7 cellular contexts compared by ENCODE assay signal in the genomic region with DNA sequence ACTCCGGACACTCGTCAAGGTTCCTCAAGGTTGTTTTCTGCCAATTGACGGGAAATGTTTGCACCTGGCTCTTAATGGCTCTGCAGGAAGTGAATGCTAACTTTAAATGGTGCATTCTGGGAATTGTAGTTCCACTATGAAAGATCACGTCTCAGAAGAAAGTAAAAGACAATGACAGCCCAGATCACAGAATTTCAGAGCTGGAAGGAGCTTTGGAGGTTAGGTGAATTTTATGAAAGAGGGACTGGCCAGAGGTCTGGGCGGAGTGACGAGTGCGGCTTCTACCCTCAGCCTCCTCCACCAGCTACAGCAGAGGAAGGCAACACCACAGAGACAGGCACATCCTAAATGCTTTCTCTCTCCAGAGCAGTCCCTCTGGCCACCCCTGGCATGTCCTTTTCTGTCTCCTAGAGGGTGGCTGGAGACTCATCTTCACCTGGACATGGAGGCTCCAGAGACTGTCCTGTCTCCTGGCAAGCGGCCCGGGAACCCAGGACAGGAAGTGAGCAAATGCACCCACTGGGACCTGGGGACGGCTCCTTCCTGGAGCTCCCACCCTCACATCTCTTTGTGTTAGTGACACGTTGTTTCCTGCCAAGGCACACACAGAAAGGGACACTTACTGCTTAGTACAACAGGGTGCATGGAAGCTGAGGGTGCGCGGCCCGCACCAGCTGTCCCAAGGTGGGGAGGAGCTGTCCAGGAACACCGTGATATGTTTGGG. TPM values are rescaled to one million over a fixed set of nuclear protein-coding genes. Genes with fewer than 3 reads are reported as not detected.
DNase-seq lines count a peak whose midpoint lies in the region; ATAC-seq and TF ChIP-seq lines count a peak whose summit lies in the region.

No MANE protein-coding gene starts in this region.

- H3K18ac ChIP-seq in IMR-90 (ENCODE audit: low read depth, low read length) = no peak overlapping the region

- peak overlapping the region; percentile 1 for H2AK9ac ChIP-seq in IMR-90 (replicated peaks; ENCODE audit: low read depth, low read length, poor library complexity)

- ATAC-seq in GM19043 (IDR thresholded peaks at IDR 0.05; ENCODE audit: low read depth, unreplicated experiment) (peak; percentile 68), IMR-90 (ENCODE audit: low read depth) (no peak), GM18519 (IDR thresholded peaks at IDR 0.05; ENCODE audit: low FRiP score, unreplicated experiment) (no peak)
- ATAC-seq in activated T-cell treated with anti-CD3 and anti-CD28 coated beads, Interleukin-2, amount 50 U/mL, for 72 hours (replicated peaks in 1 of 2) = peak in 1 of 2 donors; percentile 4

- H3K4ac ChIP-seq in IMR-90 (ENCODE audit: low read depth, low read length) = no peak overlapping the region

- TF ChIP-seq CTCF in IMR-90 (conservative IDR thresholded peaks at IDR 0.05; ENCODE audit: low read depth, low read length) = no peak

- DNase-seq in IMR-90 = no peak
- peak in 1 of 2 donors; percentile 45 for DNase-seq in activated T-cell treated with anti-CD3 and anti-CD28 coated beads, Interleukin-2, amount 50 U/mL, for 72 hours
- DNase-seq in ecto neural progenitor cell (ENCODE audit: low spot score) = no peak

- in situ Hi-C loops in IMR-90 (cut with MboI; ENCODE audit: low sequenced_read_pairs) = no loop called here

- no peaks in the 10 kb centered on the region for H3K27me3 Mint-ChIP-seq in activated T-cell treated with anti-CD3 and anti-CD28 coated beads, Interleukin-2, amount 50 U/mL, for 72 hours (ENCODE audit: low read depth)

- H3K36me3 ChIP-seq in IMR-90 (ENCODE audit: control insufficient read depth, insufficient read depth, low read length) = peaks cover 10% of the 10 kb centered on the region
- H3K36me3 ChIP-seq in iPS-20b (ENCODE audit: insufficient read depth, low read depth, low read length) = no peaks in the 10 kb centered on the region
- peaks cover 10% of the 10 kb centered on the region for H3K36me3 ChIP-seq in thymus (ENCODE audit: control insufficient read depth, insufficient read depth)

- dilution Hi-C loops in IMR-90 (cut with HindIII; ENCODE audit: low sequenced_read_pairs, unreplicated experiment) = no loop called here

- H2BK15ac ChIP-seq in IMR-90 (ENCODE audit: low read depth, low read length) = no peak overlapping the region

- no peak overlapping the region for H4K5ac ChIP-seq in IMR-90 (ENCODE audit: low read depth, low read length)

- peak overlapping the region; percentile 81 to 87 for H3K4me3 Mint-ChIP-seq in activated T-cell treated with anti-CD3 and anti-CD28 coated beads, Interleukin-2, amount 50 U/mL, for 72 hours

- no peak overlapping the region for H2BK120ac ChIP-seq in IMR-90 (ENCODE audit: low read depth, low read length)

- no peak overlapping the region for H3K23ac ChIP-seq in IMR-90 (ENCODE audit: low read depth, low read length)

- peaks cover 46% of the 10 kb centered on the region for H4K20me1 ChIP-seq in IMR-90 (ENCODE audit: insufficient read depth, low read length)

- H3K4me2 ChIP-seq in IMR-90 (ENCODE audit: low read depth, low read length) = no peak overlapping the region

- CTCF ChIA-PET in IMR-90 (lab: Yijun Ruan, JAX) = no interaction called here

- no peak overlapping the region for H2AK5ac ChIP-seq in IMR-90 (ENCODE audit: low read depth, low read length)

- H3K9me3 ChIP-seq in IMR-90 (ENCODE audit: control insufficient read depth, insufficient read depth, low read length) = no peaks in the 10 kb centered on the region
- H3K9me3 ChIP-seq in iPS-20b (ENCODE audit: insufficient read depth, low read depth, low read length) = no peaks in the 10 kb centered on the region
- no peaks in the 10 kb centered on the region for H3K9me3 ChIP-seq in thymus (ENCODE audit: control insufficient read depth)

- peak overlapping the region; percentile 83 for H3K27ac Mint-ChIP-seq in activated T-cell treated with anti-CD3 and anti-CD28 coated beads, Interleukin-2, amount 50 U/mL, for 72 hours

- no peak overlapping the region for H4K91ac ChIP-seq in IMR-90 (ENCODE audit: insufficient read depth, low read depth, low read length)

- POLR2A ChIA-PET in IMR-90 (lab: Charles Lee; ENCODE audit: unreplicated experiment) = no interaction called here

- peaks cover 2 to 3% of the 10 kb centered on the region in 2 donors for H3K9me3 Mint-ChIP-seq in activated T-cell treated with anti-CD3 and anti-CD28 coated beads, Interleukin-2, amount 50 U/mL, for 72 hours

- peaks cover 55% of the 10 kb centered on the region for H3K4me1 Mint-ChIP-seq in activated T-cell treated with anti-CD3 and anti-CD28 coated beads, Interleukin-2, amount 50 U/mL, for 72 hours (ENCODE audit: low read depth)

- no peak overlapping the region for H3K27ac ChIP-seq in IMR-90 (ENCODE audit: insufficient read depth, low read length)
- H3K27ac ChIP-seq in iPS-20b (ENCODE audit: low read length) = peak overlapping the region; percentile 37
- H3K27ac ChIP-seq in thymus (ENCODE audit: low read depth) = peak overlapping the region; percentile 85

- BruUV-seq in IMR-90 (replicated peaks; lab: Mats Ljungman, UMichigan) = no TSS peak

- WGBS in IMR-90 (ENCODE audit: extremely low coverage in 2 of 2, insufficient read length in 1 of 2), 2 experiments = 80% methylated on average over 6 of the region's 15 CpGs; no CpG with 5 or more reads in 1 of the 2 experiments
- WGBS in thymus = 54% methylated on average over 15 of the region's 15 CpGs

- no peak overlapping the region for H3K14ac ChIP-seq in IMR-90 (replicated peaks; ENCODE audit: low read depth, low read length)

- no peaks in the 10 kb centered on the region for H3K27me3 ChIP-seq in IMR-90 (ENCODE audit: control insufficient read depth, insufficient read depth, low read length)
- no peaks in the 10 kb centered on the region for H3K27me3 ChIP-seq in iPS-20b (ENCODE audit: insufficient read depth, low read length)
- no peaks in the 10 kb centered on the region for H3K27me3 ChIP-seq in thymus (ENCODE audit: control insufficient read depth, insufficient read depth)

- no peak overlapping the region for H3K56ac ChIP-seq in IMR-90 (ENCODE audit: extremely low read depth, insufficient read depth, low read length)

- H3K9ac ChIP-seq in IMR-90 (ENCODE audit: low read depth, low read length) = no peak overlapping the region
- H3K9ac ChIP-seq in iPS-20b (ENCODE audit: low read depth, low read length) = peak overlapping the region; percentile 66; the same call in 1 of the 2 replicates

- no peak overlapping the region for H2BK5ac ChIP-seq in IMR-90 (ENCODE audit: low read depth, low read length, poor library complexity, severe bottlenecking)

- TF ChIP-seq POLR2A in IMR-90 (IDR thresholded peaks at IDR 0.05; ENCODE audit: low read depth, low read length) = no peak

- intact Hi-C loops in IMR-90 (cut with micrococcal nuclease) = no loop called here

- no peak for TF ChIP-seq RAD21 in IMR-90 (IDR thresholded peaks at IDR 0.05; ENCODE audit: low read length)

- peaks cover 11% of the 10 kb centered on the region for H3K9me1 ChIP-seq in IMR-90 (ENCODE audit: insufficient read depth, low read length)

- H3K36me3 Mint-ChIP-seq in activated T-cell treated with anti-CD3 and anti-CD28 coated beads, Interleukin-2, amount 50 U/mL, for 72 hours (ENCODE audit: insufficient read depth in 2 of 2) = peaks cover 15 to 25% of the 10 kb centered on the region in 2 donors

- peaks cover 37 to 79% of the 10 kb centered on the region in 2 experiments for H3K79me1 ChIP-seq in IMR-90 (ENCODE audit: low read depth in 1 of 2, low read length in 2 of 2)

- no peak overlapping the region for H4K8ac ChIP-seq in IMR-90 (ENCODE audit: low read depth in 2 of 2, low read length in 2 of 2)

- H2BK20ac ChIP-seq in IMR-90 (ENCODE audit: low read depth, low read length) = no peak overlapping the region

- no peak overlapping the region for H3K4me3 ChIP-seq in IMR-90 (ENCODE audit: insufficient read depth, low read depth, low read length)
- H3K4me3 ChIP-seq in iPS-20b (ENCODE audit: low read length) = peak overlapping the region; percentile 58
- peak overlapping the region; percentile 50 for H3K4me3 ChIP-seq in thymus (ENCODE audit: low read length)

- peaks cover 4% of the 10 kb centered on the region for H3K4me1 ChIP-seq in IMR-90 (ENCODE audit: control insufficient read depth, insufficient read depth, low read length)
- H3K4me1 ChIP-seq in iPS-20b (ENCODE audit: insufficient read depth, low read length) = peaks cover 7% of the 10 kb centered on the region; the same call in 1 of the 2 replicates
- H3K4me1 ChIP-seq in thymus (ENCODE audit: control insufficient read depth, insufficient read depth, low read length) = peaks cover 6% of the 10 kb centered on the region

- no peak overlapping the region for H2AFZ ChIP-seq in IMR-90 (replicated peaks; ENCODE audit: low read length, poor library complexity)

TF ChIP-seq in IMR-90, 13 proteins besides CTCF, POLR2A, EP300 and RAD21 (continues in another document):
- TF ChIP-seq, protein P1, sequence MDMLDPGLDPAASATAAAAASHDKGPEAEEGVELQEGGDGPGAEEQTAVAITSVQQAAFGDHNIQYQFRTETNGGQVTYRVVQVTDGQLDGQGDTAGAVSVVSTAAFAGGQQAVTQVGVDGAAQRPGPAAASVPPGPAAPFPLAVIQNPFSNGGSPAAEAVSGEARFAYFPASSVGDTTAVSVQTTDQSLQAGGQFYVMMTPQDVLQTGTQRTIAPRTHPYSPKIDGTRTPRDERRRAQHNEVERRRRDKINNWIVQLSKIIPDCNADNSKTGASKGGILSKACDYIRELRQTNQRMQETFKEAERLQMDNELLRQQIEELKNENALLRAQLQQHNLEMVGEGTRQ (IDR thresholded peaks at IDR 0.05; ENCODE audit: low read depth, low read length) = no peak
- TF ChIP-seq NFE2L2 (IDR thresholded peaks at IDR 0.05; ENCODE audit: low read depth, low read length) (no peak), MAFK (IDR thresholded peaks at IDR 0.05; ENCODE audit: low read depth, low read length) (no peak)

RNA-seq across cellular contexts. Expression of a gene that starts 19.4 kb away (rescaled TPM):
- 33.9 and 42.2 TPM in 2 replicates for total RNA-seq in IMR-90 (2012; rRNA removed)
- polyA plus RNA-seq in IMR-90 (2012; rRNA removed) = 55.1 and 60.3 TPM in 2 replicates
- polyA plus RNA-seq in IMR-90 (2012; cell fraction: cytosol; rRNA removed) = 53.0 and 64.7 TPM in 2 replicates
- 20.5 and 32.9 TPM in 2 replicates for polyA plus RNA-seq in IMR-90 (2012; cell fraction: nucleus; rRNA removed; ENCODE audit: low replicate concordance)
- 10 to 100 TPM; 41.8 to 50.9 TPM for total RNA-seq in activated T-cell treated with anti-CD3 and anti-CD28 coated beads, Interleukin-2, amount 50 U/mL, for 72 hours
- 34.0 TPM for polyA plus RNA-seq in thymus

RNA-seq across cellular contexts. Expression of a gene that starts 19.9 kb away (rescaled TPM):
- total RNA-seq in IMR-90 (2012; rRNA removed) = 102 and 146 TPM in 2 replicates
- polyA plus RNA-seq in IMR-90 (2012; rRNA removed) (98.4 and 113 TPM in 2 replicates), thymus (68.0 TPM)
- polyA plus RNA-seq in IMR-90 (2012; cell fraction: cytosol; rRNA removed) = 52.3 and 78.0 TPM in 2 replicates
- polyA plus RNA-seq in IMR-90 (2012; cell fraction: nucleus; rRNA removed; ENCODE audit: low replicate concordance) = 374 and 431 TPM in 2 replicates
- total RNA-seq in activated T-cell treated with anti-CD3 and anti-CD28 coated beads, Interleukin-2, amount 50 U/mL, for 72 hours = 100 to 1,000 TPM in 1 of 2 donors, 10 to 100 TPM in 1; 97.9 to 109 TPM

RNA-seq across cellular contexts. Expression of a gene that starts 59.0 kb away (rescaled TPM):
- total RNA-seq in IMR-90 (2012; rRNA removed) = 13.3 and 15.8 TPM in 2 replicates
- 34.4 and 37.4 TPM in 2 replicates for polyA plus RNA-seq in IMR-90 (2012; rRNA removed)
- 28.7 and 58.2 TPM in 2 replicates for polyA plus RNA-seq in IMR-90 (2012; cell fraction: cytosol; rRNA removed)
- polyA plus RNA-seq in IMR-90 (2012; cell fraction: nucleus; rRNA removed; ENCODE audit: low replicate concordance) = 40.1 and 75.2 TPM in 2 replicates
- total RNA-seq in activated T-cell treated with anti-CD3 and anti-CD28 coated beads, Interleukin-2, amount 50 U/mL, for 72 hours = under 1 TPM in 1 of 2 donors, not detected in 1; 0.10 TPM
- polyA plus RNA-seq in thymus = 5.1 TPM

Comparison
In these comparisons a context has a peak if more than half of its experiments do, and no peak if none do; other contexts are left out.
1. RNA of a gene that starts 59.0 kb away (total RNA-seq): 13.3 to 15.8 TPM in IMR-90; 0.10 TPM in activated T-cell treated with anti-CD3 and anti-CD28 coated beads, Interleukin-2, amount 50 U/mL, for 72 hours; every median in the first group is over 10 times any median in the second.